In the genomic region with DNA sequence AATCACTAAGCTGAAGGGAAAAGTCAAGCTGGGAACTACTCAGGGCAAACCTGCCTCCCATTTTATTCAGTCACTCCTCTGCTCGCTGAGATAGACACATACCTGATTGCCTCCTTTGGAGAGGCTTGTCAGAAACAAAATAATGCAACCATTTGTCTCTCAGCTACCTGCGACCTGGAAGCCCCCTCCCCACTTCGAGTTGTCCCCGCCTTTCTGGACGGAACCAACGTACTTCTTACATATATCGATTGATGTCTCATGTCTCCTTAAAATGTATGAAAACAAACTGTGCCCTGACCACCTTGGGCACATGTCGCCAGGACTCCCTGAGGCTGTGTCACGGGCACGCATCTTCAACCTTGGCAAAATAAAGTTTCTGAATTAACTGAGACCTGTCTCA, we compare ENCODE assay signal across 16 cellular contexts. TPM values are rescaled to one million over a fixed set of nuclear protein-coding genes. Genes with fewer than 3 reads are reported as not detected.
A peak's percentile ranks its signal among the peaks of the same experiment; 100 is the strongest.
DNase-seq lines count a peak whose midpoint lies in the region; ATAC-seq and TF ChIP-seq lines count a peak whose summit lies in the region.
"Had no signal": no experiment of that assay in that cellular context is flagged by ENCODE, and none has a peak within 500 bp of the region (broad histone marks: within the 10 kb centered on the region; RNA-seq: fewer than 3 reads in every experiment).

No MANE protein-coding gene starts in this region.

- BruUV-seq in Caco-2 (replicated peaks; lab: Mats Ljungman, UMichigan): no TSS peak

- CTCF ChIA-PET in Caco-2 (lab: Charles Lee): no interaction called here

- H3K4me3 Mint-ChIP-seq in Caco-2 (ENCODE audit: unreplicated experiment) (peak overlapping the region; percentile 77), natural killer cell (peak overlapping the region; percentile 60)
- H3K4me3 Mint-ChIP-seq in activated T-helper 2 cell treated with anti-CD3 and anti-CD28 coated beads, Interferon-gamma antibody, Interleukin-2, Interleukin-4, amounts not matched to agents 10 μg/mL and 5 μg/mL and 100 μg/mL, durations not matched to agents 14 hours and 24 hours and 36 hours (ENCODE audit: low read depth): peak overlapping the region; percentile 91

- H3K4me1 Mint-ChIP-seq in Caco-2 (ENCODE audit: low read depth, unreplicated experiment) (peaks cover 22% of the 10 kb centered on the region), natural killer cell (peaks cover 9 to 12% of the 10 kb centered on the region in 2 donors)
- peaks cover 31% of the 10 kb centered on the region for H3K4me1 Mint-ChIP-seq in activated T-helper 2 cell treated with anti-CD3 and anti-CD28 coated beads, Interferon-gamma antibody, Interleukin-2, Interleukin-4, amounts not matched to agents 10 μg/mL and 5 μg/mL and 100 μg/mL, durations not matched to agents 14 hours and 24 hours and 36 hours (ENCODE audit: low read depth)

- intact Hi-C loops in Caco-2 (cut with micrococcal nuclease; ENCODE audit: unreplicated experiment) (loop anchor here (10.0 kb wide), 1 partner anchor 470 kb away; no protein-coding TSS in a partner anchor), natural killer cell (cut with micrococcal nuclease) (loop anchor here (2.0 kb wide), 1 partner anchor 36 kb away; the partner anchor contains the start of genes MUTYH and TOE1), upper lobe of right lung (cut with DNase I) (no loop called here)
- intact Hi-C loops in activated T-helper 2 cell treated with anti-CD3 and anti-CD28 coated beads, Interferon-gamma antibody, Interleukin-2, Interleukin-4, amounts not matched to agents 10 μg/mL and 5 μg/mL and 100 μg/mL, durations not matched to agents 14 hours and 24 hours and 36 hours (cut with micrococcal nuclease): loop anchor here (2.0 to 10.0 kb wide), 2 partner anchors 22 to 100 kb away; partner anchors contain the start of genes HPDL and ZSWIM5

- no peaks in the 10 kb centered on the region for H3K9me3 Mint-ChIP-seq in Caco-2 (ENCODE audit: unreplicated experiment)
- H3K9me3 Mint-ChIP-seq in activated T-helper 2 cell treated with anti-CD3 and anti-CD28 coated beads, Interferon-gamma antibody, Interleukin-2, Interleukin-4, amounts not matched to agents 10 μg/mL and 5 μg/mL and 100 μg/mL, durations not matched to agents 14 hours and 24 hours and 36 hours: no peaks in the 10 kb centered on the region
- H3K9me3 Mint-ChIP-seq in natural killer cell: no peaks in the 10 kb centered on the region

- H3K27me3 Mint-ChIP-seq in Caco-2 (ENCODE audit: insufficient read depth, unreplicated experiment) (no peaks in the 10 kb centered on the region), natural killer cell (ENCODE audit: low read depth in 2 of 2) (no peaks in the 10 kb centered on the region)
- no peaks in the 10 kb centered on the region for H3K27me3 Mint-ChIP-seq in activated T-helper 2 cell treated with anti-CD3 and anti-CD28 coated beads, Interferon-gamma antibody, Interleukin-2, Interleukin-4, amounts not matched to agents 10 μg/mL and 5 μg/mL and 100 μg/mL, durations not matched to agents 14 hours and 24 hours and 36 hours (ENCODE audit: low read depth)

- ATAC-seq in natural killer cell (no peak), upper lobe of right lung (no peak), GM19023 (IDR thresholded peaks at IDR 0.05; ENCODE audit: unreplicated experiment) (no peak), HG02884 (IDR thresholded peaks at IDR 0.05; ENCODE audit: unreplicated experiment) (no peak)

- no peaks in the 10 kb centered on the region for H3K27me3 ChIP-seq in Caco-2 (replicated peaks; ENCODE audit: control insufficient read depth, insufficient read depth, low read length)
- H3K27me3 ChIP-seq in HUES6 (ENCODE audit: control insufficient read depth, insufficient read depth, low read length): no peaks in the 10 kb centered on the region
- H3K27me3 ChIP-seq in upper lobe of right lung: no peaks in the 10 kb centered on the region
- H3K27me3 ChIP-seq: dorsolateral prefrontal cortex, thyroid gland had no signal

- DNase-seq in Caco-2: no peak
- no peak for DNase-seq in activated T-helper 2 cell treated with anti-CD3 and anti-CD28 coated beads, Interferon-gamma antibody, Interleukin-2, Interleukin-4, amounts not matched to agents 10 μg/mL and 5 μg/mL and 100 μg/mL, durations not matched to agents 14 hours and 24 hours and 36 hours (ENCODE audit: low spot score)
- DNase-seq in natural killer cell: no peak
- no peak for DNase-seq in upper lobe of right lung
- DNase-seq in NCI-H82 (lab: John Stamatoyannopoulos, UW): no peak
- DNase-seq: activated CD4-positive, alpha-beta T cell treated with anti-CD3 and anti-CD28 coated beads for 4 hours; amniotic stem cell; dorsolateral prefrontal cortex; islet precursor cell; NCI-H524 treated with DMSO at 0.1 percent for 48 hours had no signal

- H3K36me3 Mint-ChIP-seq in Caco-2 (ENCODE audit: insufficient read depth, unreplicated experiment) (peaks cover 5% of the 10 kb centered on the region), natural killer cell (no peaks in the 10 kb centered on the region)
- no peaks in the 10 kb centered on the region for H3K36me3 Mint-ChIP-seq in activated T-helper 2 cell treated with anti-CD3 and anti-CD28 coated beads, Interferon-gamma antibody, Interleukin-2, Interleukin-4, amounts not matched to agents 10 μg/mL and 5 μg/mL and 100 μg/mL, durations not matched to agents 14 hours and 24 hours and 36 hours (ENCODE audit: low read depth)

- H3K27ac ChIP-seq in HUES6 (ENCODE audit: low read depth, low read length): peak overlapping the region; percentile 15; the same call in 1 of the 2 replicates
- no peak overlapping the region for H3K27ac ChIP-seq in upper lobe of right lung

- H3K27ac Mint-ChIP-seq in Caco-2 (ENCODE audit: unreplicated experiment) (no peak overlapping the region), natural killer cell (peak overlapping the region; percentile 50 to 93)
- peak overlapping the region; percentile 95 for H3K27ac Mint-ChIP-seq in activated T-helper 2 cell treated with anti-CD3 and anti-CD28 coated beads, Interferon-gamma antibody, Interleukin-2, Interleukin-4, amounts not matched to agents 10 μg/mL and 5 μg/mL and 100 μg/mL, durations not matched to agents 14 hours and 24 hours and 36 hours

- H3K4me1 ChIP-seq in Caco-2 (peaks cover 7% of the 10 kb centered on the region; the same call in 1 of the 2 replicates), HUES6 (ENCODE audit: control insufficient read depth, insufficient read depth, low read length) (peaks cover 47% of the 10 kb centered on the region), upper lobe of right lung (peaks cover 11% of the 10 kb centered on the region)

- POLR2A ChIA-PET in Caco-2 (lab: Charles Lee): interaction anchor here (1.9 kb wide), 1 partner anchor 21 kb away, joined by 5 read pairs; the partner anchor contains the start of gene HPDL

- H3K4me3 ChIP-seq in Caco-2 (ENCODE audit: low read depth, low read length) (no peak overlapping the region), HUES6 (ENCODE audit: low read depth, low read length) (no peak overlapping the region), upper lobe of right lung (no peak overlapping the region)

- no peaks in the 10 kb centered on the region for H3K36me3 ChIP-seq in Caco-2 (ENCODE audit: control insufficient read depth, insufficient read depth, low read length)
- no peaks in the 10 kb centered on the region for H3K36me3 ChIP-seq in HUES6 (ENCODE audit: control insufficient read depth, insufficient read depth, low read length)
- no peaks in the 10 kb centered on the region for H3K36me3 ChIP-seq in upper lobe of right lung
- H3K36me3 ChIP-seq: thyroid gland had no signal

- H3K9me3 ChIP-seq in Caco-2 (no peaks in the 10 kb centered on the region), HUES6 (ENCODE audit: control insufficient read depth, insufficient read depth, low read depth, low read length) (no peaks in the 10 kb centered on the region; the same call in 1 of the 2 replicates), upper lobe of right lung (no peaks in the 10 kb centered on the region)
- H3K9me3 ChIP-seq: thyroid gland had no signal

- H3K9ac ChIP-seq in HUES6 (ENCODE audit: low read length): peak overlapping the region; percentile 90

- no peak for TF ChIP-seq CTCF in Caco-2 (IDR thresholded peaks at IDR 0.05; ENCODE audit: insufficient read depth in 1 of 2, low read depth in 1 of 2, low read length in 1 of 2, severe bottlenecking in 1 of 2, unreplicated experiment in 1 of 2)
- TF ChIP-seq CTCF in natural killer cell (IDR thresholded peaks at IDR 0.05): no peak
- no peak for TF ChIP-seq CTCF in upper lobe of right lung (IDR thresholded peaks at IDR 0.05)

RNA-seq across cellular contexts. Expression of gene HPDL, which starts 21.5 kb away (rescaled TPM):
- total RNA-seq in Caco-2 (2022) (78.2 and 90.6 TPM in 2 replicates), natural killer cell (under 1 TPM in 2 of 3 donors, not detected in 1; 0.38 to 0.45 TPM), upper lobe of right lung (not detected)
- total RNA-seq in activated T-helper 2 cell treated with anti-CD3 and anti-CD28 coated beads, Interferon-gamma antibody, Interleukin-2, Interleukin-4, amounts not matched to agents 10 μg/mL and 5 μg/mL and 100 μg/mL, durations not matched to agents 14 hours and 24 hours and 36 hours: 26.8 and 29.0 TPM in 2 replicates
- total RNA-seq: HT1080, SK-MEL-5 had no signal

RNA-seq across cellular contexts. Expression of gene TOE1, which starts 34.7 kb away (rescaled TPM):
- total RNA-seq in Caco-2 (2022): 15.5 and 19.0 TPM in 2 replicates
- total RNA-seq in activated T-helper 2 cell treated with anti-CD3 and anti-CD28 coated beads, Interferon-gamma antibody, Interleukin-2, Interleukin-4, amounts not matched to agents 10 μg/mL and 5 μg/mL and 100 μg/mL, durations not matched to agents 14 hours and 24 hours and 36 hours: 26.3 and 29.3 TPM in 2 replicates
- total RNA-seq in natural killer cell: 10 to 100 TPM; 23.2 to 36.8 (median 28.2) TPM
- 8.2 TPM for total RNA-seq in upper lobe of right lung

RNA-seq across cellular contexts. Expression of gene MUTYH, which starts 35.0 kb away (rescaled TPM):
- total RNA-seq in Caco-2 (2022) (46.3 and 48.4 TPM in 2 replicates), natural killer cell (10 to 100 TPM; 44.0 to 55.6 (median 51.5) TPM), upper lobe of right lung (20.3 TPM)
- 50.1 and 50.9 TPM in 2 replicates for total RNA-seq in activated T-helper 2 cell treated with anti-CD3 and anti-CD28 coated beads, Interferon-gamma antibody, Interleukin-2, Interleukin-4, amounts not matched to agents 10 μg/mL and 5 μg/mL and 100 μg/mL, durations not matched to agents 14 hours and 24 hours and 36 hours

Comparison
In these comparisons a context has a peak if more than half of its experiments do, and no peak if none do; other contexts are left out.
1. RNA of gene HPDL, which starts 21.5 kb away (total RNA-seq): 78.2 to 90.6 TPM in Caco-2 and 26.8 to 29.0 TPM in activated T-helper 2 cell treated with anti-CD3 and anti-CD28 coated beads, Interferon-gamma antibody, Interleukin-2, Interleukin-4, amounts not matched to agents 10 μg/mL and 5 μg/mL and 100 μg/mL, durations not matched to agents 14 hours and 24 hours and 36 hours; 0.38 to 0.45 TPM in natural killer cell and not detected in upper lobe of right lung (single experiment); every median in the first group is over 10 times any median in the second.
2. Peak in every context shown above with its lines, with median percentiles within 50 percentile points of each other: H3K4me3 Mint-ChIP-seq.